In genomic region chr5:144104086-144104485, GRCh38 we compare ENCODE assay signal across 21 cellular contexts.
"Had no signal": no experiment of that assay in that cellular context is flagged by ENCODE, and none has a peak within 500 bp of the region (broad histone marks: within the 10 kb centered on the region; RNA-seq: fewer than 3 reads in every experiment).

No MANE protein-coding gene starts in this region.

- DNase-seq: activated naive CD4-positive, alpha-beta T cell treated with Interleukin-2 at 50 U/mL for 16 hours; activated naive CD8-positive, alpha-beta T cell treated with anti-CD3 and anti-CD28 coated beads, Interleukin-2, amount 10 ng/mL, durations not matched to agents 7 days and 5 days; activated T-cell treated with anti-CD3 and anti-CD28 coated beads, Interleukin-2, amount 50 U/mL, for 24 hours; amniotic stem cell; cerebellar nuclear complex; endodermal cell; esophagus squamous epithelium; hypothalamus; left ventricle myocardium superior; mammary epithelial cell; naive thymus-derived CD8-positive, alpha-beta T cell; stimulated activated CD4-positive, alpha-beta T cell treated with anti-CD3 and anti-CD28 coated beads, Interleukin-2, amount 100 ng/mL, for 48 hours; stimulated activated CD8-positive, alpha-beta memory T cell treated with anti-CD3 and anti-CD28 coated beads, Interleukin-4, amount 100 ng/mL, for 48 hours; stimulated activated naive CD4-positive, alpha-beta T cell; testis; trophoblast cell; uterus had no signal

- H3K27ac Mint-ChIP-seq: activated naive CD8-positive, alpha-beta T cell treated with anti-CD3 and anti-CD28 coated beads, Interleukin-2, amount 10 ng/mL, durations not matched to agents 7 days and 5 days; activated T-cell treated with anti-CD3 and anti-CD28 coated beads, Interleukin-2, amount 50 U/mL, for 24 hours; endodermal cell; mesothelial cell of epicardium; WTC11 had no signal

- H3K36me3 Mint-ChIP-seq: activated naive CD8-positive, alpha-beta T cell treated with anti-CD3 and anti-CD28 coated beads, Interleukin-2, amount 10 ng/mL, durations not matched to agents 7 days and 5 days; mesothelial cell of epicardium; naive thymus-derived CD8-positive, alpha-beta T cell; WTC11 had no signal

- H3K4me3 Mint-ChIP-seq: activated naive CD8-positive, alpha-beta T cell treated with anti-CD3 and anti-CD28 coated beads, Interleukin-2, amount 10 ng/mL, durations not matched to agents 7 days and 5 days; activated T-cell treated with anti-CD3 and anti-CD28 coated beads, Interleukin-2, amount 50 U/mL, for 24 hours; endodermal cell; mesothelial cell of epicardium; naive thymus-derived CD8-positive, alpha-beta T cell; WTC11 had no signal

- H3K4me3 ChIP-seq: coronary artery, esophagus squamous epithelium, gastroesophageal sphincter, testis, uterus had no signal

- H3K27ac ChIP-seq: coronary artery, esophagus squamous epithelium, gastroesophageal sphincter, testis, uterus had no signal

- H3K4me1 Mint-ChIP-seq: activated naive CD8-positive, alpha-beta T cell treated with anti-CD3 and anti-CD28 coated beads, Interleukin-2, amount 10 ng/mL, durations not matched to agents 7 days and 5 days; naive thymus-derived CD8-positive, alpha-beta T cell had no signal

- H3K9me3 Mint-ChIP-seq: activated naive CD8-positive, alpha-beta T cell treated with anti-CD3 and anti-CD28 coated beads, Interleukin-2, amount 10 ng/mL, durations not matched to agents 7 days and 5 days; activated T-cell treated with anti-CD3 and anti-CD28 coated beads, Interleukin-2, amount 50 U/mL, for 24 hours; mesothelial cell of epicardium; naive thymus-derived CD8-positive, alpha-beta T cell; WTC11 had no signal

- H3K4me1 ChIP-seq: esophagus squamous epithelium, gastroesophageal sphincter, testis, uterus had no signal

- H3K36me3 ChIP-seq: esophagus squamous epithelium, gastroesophageal sphincter, uterus had no signal

- ATAC-seq: gastroesophageal sphincter; left ventricle myocardium superior; naive thymus-derived CD8-positive, alpha-beta T cell; WTC11 had no signal

- H3K27me3 ChIP-seq: esophagus squamous epithelium, gastroesophageal sphincter, testis, uterus had no signal

- H3K27me3 Mint-ChIP-seq: activated T-cell treated with anti-CD3 and anti-CD28 coated beads, Interleukin-2, amount 50 U/mL, for 24 hours had no signal
